In the genomic region with DNA sequence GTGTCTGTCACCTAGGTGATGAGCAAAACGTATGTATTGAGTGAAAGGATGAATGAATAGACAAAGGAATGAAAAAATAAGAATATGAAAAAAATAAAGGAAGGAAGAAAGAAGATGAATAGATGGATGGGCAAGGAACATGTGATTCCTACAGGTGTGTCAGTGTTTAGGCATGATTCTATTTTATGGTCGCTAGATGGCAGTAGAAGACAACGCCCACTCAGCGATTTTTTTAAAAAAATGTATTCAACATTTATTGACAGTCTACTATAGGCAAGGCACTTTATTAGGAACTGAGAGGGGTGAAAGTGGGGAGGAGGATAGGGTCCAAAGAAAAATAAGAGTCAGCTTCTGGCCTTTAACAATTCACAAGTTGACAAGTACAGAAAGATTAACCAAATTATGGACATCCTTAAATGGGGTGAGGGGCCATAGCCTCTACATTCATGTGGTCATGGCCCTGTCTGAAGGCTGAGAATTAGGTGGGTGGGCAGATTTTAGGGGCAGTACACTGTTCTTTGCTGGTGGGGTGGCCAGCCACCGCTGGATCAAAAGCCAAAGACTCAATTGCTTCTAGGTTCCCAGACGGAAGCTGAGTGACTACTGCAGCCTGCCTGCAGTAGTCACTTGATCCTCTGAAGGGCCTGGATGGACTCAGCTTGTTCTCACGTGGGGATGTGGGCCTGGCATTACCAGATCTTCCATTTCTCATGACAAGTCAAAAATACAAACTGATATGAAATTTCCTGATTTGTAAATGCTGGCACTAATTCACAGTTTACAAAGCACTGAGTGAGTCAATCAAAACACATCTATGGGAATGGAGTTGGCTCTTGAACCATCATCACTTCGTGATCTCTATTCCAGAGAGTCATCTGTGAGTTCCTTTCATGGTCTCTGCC, we compare ENCODE assay signal across 1 cellular context.
TF ChIP-seq lines count a peak whose summit lies in the region.

No MANE protein-coding gene starts in this region.

TF ChIP-seq in WTC11, 78 proteins besides CTCF, POLR2A, EP300 and RAD21 (continued from another document):
- TF ChIP-seq USF2 (CRISPR knock-in tag; IDR thresholded peaks at IDR 0.05) (no peak), EMX1 (CRISPR knock-in tag; IDR thresholded peaks at IDR 0.05) (no peak), FOXK1 (CRISPR knock-in tag; IDR thresholded peaks at IDR 0.05) (no peak), NFATC4 (CRISPR knock-in tag; IDR thresholded peaks at IDR 0.05) (no peak)
